1 cellular context compared by ENCODE assay signal in genomic region chr2:11656671-11657101, GRCh38.
TF ChIP-seq lines count a peak whose summit lies in the region.

No MANE protein-coding gene starts in this region.

TF ChIP-seq in K562, 482 proteins besides CTCF, POLR2A, EP300 and RAD21:
- TF ChIP-seq RBFOX2 (IDR thresholded peaks at IDR 0.05; ENCODE audit: low read depth, low read length) (peak; percentile 36; the same call in 1 of the 2 replicates), UBTF (IDR thresholded peaks at IDR 0.05; ENCODE audit: borderline replicate concordance in 1 of 2, low read depth in 2 of 2, low read length in 2 of 2) (peak; percentile 99 to 100), CTBP1 (IDR thresholded peaks at IDR 0.05; ENCODE audit: borderline replicate concordance) (peak; percentile 31; the same call in 1 of the 2 replicates), TBP (optimal IDR thresholded peaks at IDR 0.05; ENCODE audit: low read depth, low read length) (peak; percentile 87), POLR2G (IDR thresholded peaks at IDR 0.05; ENCODE audit: low read depth, low read length) (peak; percentile 42), E2F6 (IDR thresholded peaks at IDR 0.05; ENCODE audit: borderline replicate concordance in 1 of 2, extremely low read depth in 1 of 2, insufficient read depth in 1 of 2, insufficient read length in 1 of 2, low read depth in 1 of 2, low read length in 1 of 2, poor library complexity in 1 of 2, severe bottlenecking in 1 of 2) (peak; percentile 43 to 66), TFAP4 (CRISPR knock-in tag; IDR thresholded peaks at IDR 0.05; ENCODE audit: borderline replicate concordance) (no peak), THAP7 (CRISPR knock-in tag; IDR thresholded peaks at IDR 0.05) (no peak), ETV1 (tag; conservative IDR thresholded peaks at IDR 0.05; ENCODE audit: low read depth) (peak; percentile 84), L3MBTL2 (IDR thresholded peaks at IDR 0.05) (peak; percentile 54), NRF1 (conservative IDR thresholded peaks at IDR 0.05 in 1 of 2, IDR thresholded peaks at IDR 0.05 in 1 of 2) (0 out of 4 replicates have a peak, but pooled peaks of 1 of the 2 experiments have one; percentile 10), HNRNPLL (IDR thresholded peaks at IDR 0.05; ENCODE audit: low read depth, low read length, poor library complexity, severe bottlenecking) (no peak)
